In genomic region chr1:232376632-232377493, GRCh38 we compare ENCODE assay signal across 29 cellular contexts.
DNase-seq lines count a peak whose midpoint lies in the region; ATAC-seq and TF ChIP-seq lines count a peak whose summit lies in the region.
"Had no signal": no experiment of that assay in that cellular context is flagged by ENCODE, and none has a peak within 500 bp of the region (broad histone marks: within the 10 kb centered on the region; RNA-seq: fewer than 3 reads in every experiment).

No MANE protein-coding gene starts in this region.

- 66% methylated on average over 16 of the region's 16 CpGs for WGBS in right cardiac atrium

- peaks cover 41% of the 10 kb centered on the region for H3K4me1 Mint-ChIP-seq in mesothelial cell of epicardium
- H3K4me1 Mint-ChIP-seq: activated B cell treated with CpG ODN at 0.5 μM for 24 hours; activated CD4-positive, alpha-beta T cell treated with anti-CD3 and anti-CD28 coated beads, Interleukin-2, amount 10 ng/mL, durations not matched to agents 7 days and 5 days; CD14-positive monocyte; memory B cell; stimulated activated naive B cell treated with anti-CD40 and anti-IgM and Interleukin-4, amounts not matched to agents 10 μg/mL and 1 μg/mL and 100 μg/mL, for 72 hours had no signal

- no peaks in the 10 kb centered on the region for H3K9me3 ChIP-seq in right cardiac atrium (ENCODE audit: control insufficient read depth, low read length)
- H3K9me3 ChIP-seq: ascending aorta, colonic mucosa, HAP-1, neutrophil, Peyer's patch, SJCRH30, testis had no signal

- peak; percentile 77 for ATAC-seq in Right ventricle myocardium superior (ENCODE audit: poor library complexity)
- peak; percentile 18 to 63 for ATAC-seq in right cardiac atrium
- ATAC-seq: activated T-cell treated with anti-CD3 and anti-CD28 coated beads, Interleukin-2, amount 50 U/mL, for 4 hours; stimulated activated naive B cell treated with anti-CD40 and anti-IgM and Interleukin-4, amounts not matched to agents 10 μg/mL and 1 μg/mL and 100 μg/mL, for 72 hours had no signal

- H3K4me3 Mint-ChIP-seq in mesothelial cell of epicardium = no peak overlapping the region
- H3K4me3 Mint-ChIP-seq: activated B cell treated with CpG ODN at 0.5 μM for 24 hours; activated CD4-positive, alpha-beta T cell treated with anti-CD3 and anti-CD28 coated beads, Interleukin-2, amount 10 ng/mL, durations not matched to agents 7 days and 5 days; activated naive CD8-positive, alpha-beta T cell treated with anti-CD3 and anti-CD28 coated beads for 36 hours; activated T-cell treated with anti-CD3 and anti-CD28 coated beads, Interleukin-2, amount 50 U/mL, for 4 hours; CD14-positive monocyte; memory B cell; stimulated activated naive B cell treated with anti-CD40 and anti-IgM and Interleukin-4, amounts not matched to agents 10 μg/mL and 1 μg/mL and 100 μg/mL, for 72 hours had no signal

- TF ChIP-seq CTCF in epithelial cell of esophagus (IDR thresholded peaks at IDR 0.05; ENCODE audit: insufficient read depth, low read depth, low read length, missing control alignments) = no peak
- TF ChIP-seq CTCF in mesothelial cell of epicardium (IDR thresholded peaks at IDR 0.05; ENCODE audit: unreplicated experiment) = no peak

- no peaks in the 10 kb centered on the region for H3K27me3 ChIP-seq in right cardiac atrium (ENCODE audit: control insufficient read depth, insufficient read depth)
- H3K27me3 ChIP-seq: ascending aorta, cardiac muscle cell, colonic mucosa, Peyer's patch, SJCRH30, testis had no signal

- H3K4me1 ChIP-seq in right cardiac atrium (ENCODE audit: control insufficient read depth, insufficient read depth, low read length) = peaks cover 7% of the 10 kb centered on the region
- H3K4me1 ChIP-seq: ascending aorta, colonic mucosa, Peyer's patch, SJCRH30, testis had no signal

- H3K27ac ChIP-seq in right cardiac atrium (ENCODE audit: low read length) (no peak overlapping the region), skin epidermis (peak overlapping the region in 11 of 21 experiments; percentile 6 to 70 (median 34))
- H3K27ac ChIP-seq: ascending aorta, cardiac muscle cell, colonic mucosa, neutrophil, Peyer's patch, SJCRH30, testis had no signal

- intact Hi-C loops in Right ventricle myocardium superior (cut with DNase I) = no loop called here
- intact Hi-C loops in cardiac septum (cut with DNase I) = loop anchor here (10.0 kb wide), 1 partner anchor 362 kb away; no protein-coding TSS in a partner anchor
- intact Hi-C loops in right cardiac atrium (cut with DNase I) = loop anchor here in 1 of 4 donors (5.0 kb wide), 1 partner anchor 250 kb away; no protein-coding TSS in a partner anchor

- H3K27me3 Mint-ChIP-seq in mesothelial cell of epicardium (ENCODE audit: low read depth) = no peaks in the 10 kb centered on the region
- H3K27me3 Mint-ChIP-seq: activated CD4-positive, alpha-beta T cell treated with anti-CD3 and anti-CD28 coated beads, Interleukin-2, amount 10 ng/mL, durations not matched to agents 7 days and 5 days; activated naive CD8-positive, alpha-beta T cell treated with anti-CD3 and anti-CD28 coated beads for 36 hours; memory B cell had no signal

- peak; percentile 49 for DNase-seq in Right ventricle myocardium superior
- DNase-seq in cardiac septum (ENCODE audit: low spot score) = no peak
- DNase-seq in epithelial cell of esophagus (ENCODE audit: low read depth) = peak; percentile 28
- DNase-seq in right cardiac atrium = no peak
- DNase-seq in amygdala (lab: John Stamatoyannopoulos, UW) = no peak
- DNase-seq in kidney glomerular epithelial cell (lab: John Stamatoyannopoulos, UW) = no peak
- DNase-seq in mesothelial cell of epicardium (ENCODE audit: low spot score in 2 of 2, unreplicated experiment in 2 of 2) = no peak
- DNase-seq: activated B cell treated with CpG ODN at 0.5 μM for 24 hours; activated CD4-positive, alpha-beta T cell treated with anti-CD3 and anti-CD28 coated beads, Interleukin-2, amount 10 ng/mL, durations not matched to agents 7 days and 5 days; activated gamma-delta T cell; activated naive CD8-positive, alpha-beta T cell treated with anti-CD3 and anti-CD28 coated beads for 36 hours; activated T-cell treated with anti-CD3 and anti-CD28 coated beads, Interleukin-2, amount 50 U/mL, for 4 hours; effector CD8-positive, alpha-beta T cell; Kasumi-1; MV-4-11; NCI-H146; NCI-H748 treated with DMSO at 0.1 percent for 48 hours; Peyer's patch; SJCRH30; stimulated activated naive B cell treated with anti-CD40 and anti-IgM and Interleukin-4, amounts not matched to agents 10 μg/mL and 1 μg/mL and 100 μg/mL, for 72 hours; testis had no signal

- H3K9me3 Mint-ChIP-seq in mesothelial cell of epicardium = no peaks in the 10 kb centered on the region
- H3K9me3 Mint-ChIP-seq: activated B cell treated with CpG ODN at 0.5 μM for 24 hours; activated CD4-positive, alpha-beta T cell treated with anti-CD3 and anti-CD28 coated beads, Interleukin-2, amount 10 ng/mL, durations not matched to agents 7 days and 5 days; activated naive CD8-positive, alpha-beta T cell treated with anti-CD3 and anti-CD28 coated beads for 36 hours; activated T-cell treated with anti-CD3 and anti-CD28 coated beads, Interleukin-2, amount 50 U/mL, for 4 hours; memory B cell had no signal

- no peak overlapping the region for H3K27ac Mint-ChIP-seq in mesothelial cell of epicardium
- H3K27ac Mint-ChIP-seq: activated B cell treated with CpG ODN at 0.5 μM for 24 hours; activated CD4-positive, alpha-beta T cell treated with anti-CD3 and anti-CD28 coated beads, Interleukin-2, amount 10 ng/mL, durations not matched to agents 7 days and 5 days; activated naive CD8-positive, alpha-beta T cell treated with anti-CD3 and anti-CD28 coated beads for 36 hours; CD14-positive monocyte; memory B cell; stimulated activated naive B cell treated with anti-CD40 and anti-IgM and Interleukin-4, amounts not matched to agents 10 μg/mL and 1 μg/mL and 100 μg/mL, for 72 hours had no signal

- H3K36me3 Mint-ChIP-seq in mesothelial cell of epicardium = no peaks in the 10 kb centered on the region
- H3K36me3 Mint-ChIP-seq: activated naive CD8-positive, alpha-beta T cell treated with anti-CD3 and anti-CD28 coated beads for 36 hours; CD14-positive monocyte; memory B cell; stimulated activated naive B cell treated with anti-CD40 and anti-IgM and Interleukin-4, amounts not matched to agents 10 μg/mL and 1 μg/mL and 100 μg/mL, for 72 hours had no signal

- H3K4me3 ChIP-seq in epithelial cell of esophagus (ENCODE audit: low read length) (no peak overlapping the region), right cardiac atrium (ENCODE audit: low read length) (no peak overlapping the region), skin epidermis (no peak overlapping the region)
- H3K4me3 ChIP-seq: ascending aorta, cardiac muscle cell, colonic mucosa, HAP-1, Peyer's patch, SJCRH30, testis had no signal

Comparison
In these comparisons a context has a peak if more than half of its experiments do, and no peak if none do; other contexts are left out.
1. DNase-seq: peak in Right ventricle myocardium superior (single experiment) and epithelial cell of esophagus (single experiment); none in cardiac septum (single experiment), right cardiac atrium (0 of 3), amygdala (0 of 56), kidney glomerular epithelial cell (single experiment) and mesothelial cell of epicardium (0 of 2).